ENCODE assay signal across 13 cellular contexts in genomic region chr9:37398464-37399025, GRCh38.
"Had no signal": no experiment of that assay in that cellular context is flagged by ENCODE, and none has a peak within 500 bp of the region (broad histone marks: within the 10 kb centered on the region; RNA-seq: fewer than 3 reads in every experiment).

No MANE protein-coding gene starts in this region.

- H3K4me1 ChIP-seq: esophagus muscularis mucosa, thyroid gland had no signal

- DNase-seq: activated CD4-positive, alpha-beta T cell treated with anti-CD3 and anti-CD28 coated beads, Interleukin-2, amount 10 ng/mL, durations not matched to agents 7 days and 5 days; activated CD8-positive, alpha-beta memory T cell treated with anti-CD3 and anti-CD28 coated beads for 24 hours; activated naive CD4-positive, alpha-beta T cell treated with anti-CD3 and anti-CD28 coated beads, Interleukin-2, amount 10 ng/mL, durations not matched to agents 7 days and 5 days; glutamatergic neuron; ovary; stimulated activated CD4-positive, alpha-beta T cell treated with anti-CD3 and anti-CD28 coated beads, Interleukin-4, amount 100 ng/mL, for 1 hour; stimulated activated CD8-positive, alpha-beta memory T cell treated with anti-CD3 and anti-CD28 coated beads, Interleukin-4, amount 100 ng/mL, for 48 hours; thyroid gland had no signal

- ATAC-seq: activated T-helper 17 cell treated with anti-CD3 and anti-CD28 coated beads, Interleukin-2, amount 50 U/mL, for 72 hours; WTC11 had no signal

- H3K36me3 ChIP-seq: cardiac muscle cell, esophagus muscularis mucosa, ovary, thyroid gland had no signal

- H3K4me3 ChIP-seq: cardiac muscle cell, esophagus muscularis mucosa, ovary, thyroid gland had no signal

- FAIRE-seq: urothelium cell line had no signal

- H3K9me3 ChIP-seq: esophagus muscularis mucosa, ovary, thyroid gland had no signal

- H3K27ac ChIP-seq: cardiac muscle cell, esophagus muscularis mucosa, ovary, thyroid gland had no signal

- H3K27me3 ChIP-seq: cardiac muscle cell, esophagus muscularis mucosa, ovary, thyroid gland had no signal
